ENCODE assay signal across 24 cellular contexts in genomic region chr10:63788152-63788821, GRCh38.
"Had no signal": no experiment of that assay in that cellular context is flagged by ENCODE, and none has a peak within 500 bp of the region (broad histone marks: within the 10 kb centered on the region; RNA-seq: fewer than 3 reads in every experiment).

No MANE protein-coding gene starts in this region.

- H3K4me1 ChIP-seq: thyroid gland had no signal

- H3K36me3 Mint-ChIP-seq: activated CD8-positive, alpha-beta memory T cell treated with anti-CD3 and anti-CD28 coated beads, Interleukin-2, amount 10 ng/mL, durations not matched to agents 7 days and 5 days; natural killer cell had no signal

- H3K9me3 Mint-ChIP-seq: activated CD8-positive, alpha-beta T cell treated with anti-CD3 and anti-CD28 coated beads for 36 hours; activated T-helper 1 cell treated with anti-CD3 and anti-CD28 coated beads, Interleukin-12 subunit alpha, Interleukin-12 subunit beta, Interleukin-2, Interleukin-4 antibody, amounts not matched to agents 30 ng/mL and 10 ng/mL and 1 ng/mL, durations not matched to agents 14 hours and 24 hours and 36 hours had no signal

- H3K27ac Mint-ChIP-seq: activated CD4-positive, alpha-beta T cell treated with anti-CD3 and anti-CD28 coated beads, Interleukin-2, amount 10 ng/mL, durations not matched to agents 7 days and 5 days; activated CD8-positive, alpha-beta memory T cell treated with anti-CD3 and anti-CD28 coated beads, Interleukin-2, amount 10 ng/mL, durations not matched to agents 7 days and 5 days; activated CD8-positive, alpha-beta T cell treated with anti-CD3 and anti-CD28 coated beads for 36 hours; activated naive CD8-positive, alpha-beta T cell treated with anti-CD3 and anti-CD28 coated beads, Interleukin-2, amount 50 U/mL, for 24 hours; activated T-helper 1 cell treated with anti-CD3 and anti-CD28 coated beads, Interleukin-12 subunit alpha, Interleukin-12 subunit beta, Interleukin-2, Interleukin-4 antibody, amounts not matched to agents 30 ng/mL and 10 ng/mL and 1 ng/mL, durations not matched to agents 14 hours and 24 hours and 36 hours; natural killer cell; progenitor cell of endocrine pancreas; T-helper 2 cell treated with Interferon-gamma antibody and Interleukin-4, amounts not matched to agents 5 μg/mL and 100 μg/mL, for 36 hours had no signal

- DNase-seq: activated CD4-positive, alpha-beta T cell treated with anti-CD3 and anti-CD28 coated beads, Interleukin-2, amount 10 ng/mL, durations not matched to agents 7 days and 5 days; activated CD4-positive, CD25-positive, alpha-beta regulatory T cell treated with anti-CD3 and anti-CD28 coated beads, Interleukin-2, amount 50 U/mL, for 72 hours; activated CD8-positive, alpha-beta memory T cell treated with anti-CD3 and anti-CD28 coated beads, Interleukin-2, amount 10 ng/mL, durations not matched to agents 7 days and 5 days; activated CD8-positive, alpha-beta T cell treated with anti-CD3 and anti-CD28 coated beads for 36 hours; activated gamma-delta T cell; activated naive CD4-positive, alpha-beta T cell treated with anti-CD3 and anti-CD28 coated beads, Interleukin-2, amount 50 U/mL, for 16 hours; activated naive CD8-positive, alpha-beta T cell treated with anti-CD3 and anti-CD28 coated beads, Interleukin-2, amount 50 U/mL, for 24 hours; dermis blood vessel endothelial cell; effector CD8-positive, alpha-beta T cell; erythroblast; foreskin melanocyte; kidney; midbrain; natural killer cell; retina; stimulated activated CD4-positive, alpha-beta T cell treated with anti-CD3 and anti-CD28 coated beads, Interleukin-4, amount 100 ng/mL, for 24 hours; stimulated activated naive CD8-positive, alpha-beta T cell treated with anti-CD3 and anti-CD28 coated beads, Interleukin-15, Interleukin-2, amounts not matched to agents 100 U/mL and 50 U/mL, for 24 hours; substantia nigra; thyroid gland; WERI-Rb-1 had no signal

- H3K4me3 Mint-ChIP-seq: activated CD4-positive, alpha-beta T cell treated with anti-CD3 and anti-CD28 coated beads, Interleukin-2, amount 10 ng/mL, durations not matched to agents 7 days and 5 days; activated CD8-positive, alpha-beta memory T cell treated with anti-CD3 and anti-CD28 coated beads, Interleukin-2, amount 10 ng/mL, durations not matched to agents 7 days and 5 days; activated CD8-positive, alpha-beta T cell treated with anti-CD3 and anti-CD28 coated beads for 36 hours; activated naive CD8-positive, alpha-beta T cell treated with anti-CD3 and anti-CD28 coated beads, Interleukin-2, amount 50 U/mL, for 24 hours; activated T-helper 1 cell treated with anti-CD3 and anti-CD28 coated beads, Interleukin-12 subunit alpha, Interleukin-12 subunit beta, Interleukin-2, Interleukin-4 antibody, amounts not matched to agents 30 ng/mL and 10 ng/mL and 1 ng/mL, durations not matched to agents 14 hours and 24 hours and 36 hours; natural killer cell; T-helper 2 cell treated with Interferon-gamma antibody and Interleukin-4, amounts not matched to agents 5 μg/mL and 100 μg/mL, for 36 hours had no signal

- H3K9me3 ChIP-seq: thyroid gland had no signal

- H3K27me3 Mint-ChIP-seq: progenitor cell of endocrine pancreas had no signal

- H3K36me3 ChIP-seq: cardiac muscle cell, thyroid gland, WERI-Rb-1 had no signal

- H3K27ac ChIP-seq: cardiac muscle cell, thyroid gland, WERI-Rb-1 had no signal

- H3K27me3 ChIP-seq: cardiac muscle cell, thyroid gland had no signal

- H3K4me1 Mint-ChIP-seq: activated CD4-positive, alpha-beta T cell treated with anti-CD3 and anti-CD28 coated beads, Interleukin-2, amount 10 ng/mL, durations not matched to agents 7 days and 5 days; activated CD8-positive, alpha-beta memory T cell treated with anti-CD3 and anti-CD28 coated beads, Interleukin-2, amount 10 ng/mL, durations not matched to agents 7 days and 5 days; natural killer cell had no signal

- H3K4me3 ChIP-seq: cardiac muscle cell, thyroid gland had no signal
